Comparison of ENCODE assay signal across 30 cellular contexts in the genomic region with DNA sequence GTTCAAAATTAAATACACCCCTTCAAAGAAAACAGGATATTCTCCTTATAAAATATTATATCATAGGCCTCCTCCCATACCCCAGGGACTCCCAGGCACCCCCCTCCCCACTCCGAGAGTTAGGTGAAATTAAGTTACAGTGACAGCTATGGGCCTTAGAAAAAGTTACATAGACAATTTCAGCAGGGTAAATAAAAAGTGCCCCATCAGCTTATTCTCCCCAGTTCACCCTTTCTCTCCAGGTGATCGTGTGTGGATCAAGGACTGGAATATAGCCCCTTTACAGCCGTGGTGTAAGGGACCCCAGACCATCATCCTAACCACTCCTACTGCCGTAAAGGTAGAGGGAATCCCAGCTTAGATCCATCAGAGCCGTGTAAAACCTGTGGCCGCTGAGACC.
"Had no signal": no experiment of that assay in that cellular context is flagged by ENCODE, and none has a peak within 500 bp of the region (broad histone marks: within the 10 kb centered on the region; RNA-seq: fewer than 3 reads in every experiment).

No MANE protein-coding gene starts in this region.

- H3K9ac ChIP-seq: neural progenitor cell, parathyroid adenoma had no signal

- H3K4me2 ChIP-seq: neural progenitor cell, smooth muscle cell had no signal

- FAIRE-seq: urothelium cell line had no signal

- H3K9me3 ChIP-seq: thoracic aorta, thyroid gland, vagina had no signal

- H3K4me1 Mint-ChIP-seq: natural killer cell; nephron; neural progenitor cell; stimulated activated naive B cell treated with anti-CD40 and anti-IgM and Interleukin-4, amounts not matched to agents 10 μg/mL and 1 μg/mL and 100 μg/mL, for 72 hours had no signal

- DNase-seq: natural killer cell; occipital lobe; ovary; posterior cingulate gyrus; psoas muscle; right cardiac atrium; spleen; stimulated activated CD4-positive, alpha-beta T cell treated with anti-CD3 and anti-CD28 coated beads, Interleukin-12 subunit alpha, Interleukin-12 subunit beta, amount 100 ng/mL, for 4 hours; stimulated activated CD4-positive, alpha-beta T cell treated with anti-CD3 and anti-CD28 coated beads, Interleukin-1b, Interleukin-23, amount 100 ng/mL, for 48 hours; stimulated activated CD4-positive, alpha-beta T cell treated with anti-CD3 and anti-CD28 coated beads, Interleukin-4, amount 100 ng/mL, for 1 hour; stimulated activated CD4-positive, alpha-beta T cell treated with anti-CD3 and anti-CD28 coated beads, Interleukin-4, amount 100 ng/mL, for 4 hours; stimulated activated CD8-positive, alpha-beta memory T cell treated with anti-CD3 and anti-CD28 coated beads, Interleukin-4, amount 100 ng/mL, for 48 hours; stimulated activated naive B cell treated with anti-CD40 and anti-IgM and Interleukin-4, amounts not matched to agents 10 μg/mL and 1 μg/mL and 100 μg/mL, for 72 hours; stimulated activated naive CD4-positive, alpha-beta T cell treated with Interleukin-2 at 50 U/mL for 16 hours; stomach; trophoblast cell had no signal

- H3K27ac Mint-ChIP-seq: natural killer cell; nephron; neural progenitor cell; progenitor cell of endocrine pancreas; stimulated activated naive B cell treated with anti-CD40 and anti-IgM and Interleukin-4, amounts not matched to agents 10 μg/mL and 1 μg/mL and 100 μg/mL, for 72 hours; stimulated activated naive CD8-positive, alpha-beta T cell treated with anti-CD3 and anti-CD28 coated beads, Interleukin-15, Interleukin-2, amounts not matched to agents 100 ng/mL and 50 ng/mL, for 24 hours had no signal

- H3K27me3 Mint-ChIP-seq: progenitor cell of endocrine pancreas; stimulated activated naive CD8-positive, alpha-beta T cell treated with anti-CD3 and anti-CD28 coated beads, Interleukin-15, Interleukin-2, amounts not matched to agents 100 ng/mL and 50 ng/mL, for 24 hours had no signal

- H2AFZ ChIP-seq: neural progenitor cell, parathyroid adenoma had no signal

- H3K27ac ChIP-seq: neural progenitor cell, ovary, parathyroid adenoma, psoas muscle, skin epidermis, spleen, stomach, thoracic aorta, thyroid gland, tibial nerve, upper lobe of left lung, vagina had no signal

- H3K4me3 ChIP-seq: neural progenitor cell, ovary, psoas muscle, skin epidermis, smooth muscle cell, spleen, stomach, thoracic aorta, thyroid gland, tibial nerve, upper lobe of left lung, vagina had no signal

- H3K4me1 ChIP-seq: neural progenitor cell, parathyroid adenoma, psoas muscle, spleen, stomach, tibial nerve, upper lobe of left lung, vagina had no signal

- H3K36me3 Mint-ChIP-seq: natural killer cell; neural progenitor cell; stimulated activated naive B cell treated with anti-CD40 and anti-IgM and Interleukin-4, amounts not matched to agents 10 μg/mL and 1 μg/mL and 100 μg/mL, for 72 hours had no signal

- H3K79me2 ChIP-seq: parathyroid adenoma had no signal

- H3K27me3 ChIP-seq: neural progenitor cell, ovary, spleen, stomach, thyroid gland, tibial nerve, upper lobe of left lung, vagina had no signal

- ATAC-seq: natural killer cell; psoas muscle; right cardiac atrium; sciatic nerve; stimulated activated naive B cell treated with anti-CD40 and anti-IgM and Interleukin-4, amounts not matched to agents 10 μg/mL and 1 μg/mL and 100 μg/mL, for 72 hours had no signal

- H3K36me3 ChIP-seq: neural progenitor cell, ovary, spleen, stomach, thoracic aorta, thyroid gland, tibial nerve, upper lobe of left lung, vagina had no signal

- H3K4me3 Mint-ChIP-seq: natural killer cell; nephron; neural progenitor cell; stimulated activated naive B cell treated with anti-CD40 and anti-IgM and Interleukin-4, amounts not matched to agents 10 μg/mL and 1 μg/mL and 100 μg/mL, for 72 hours; stimulated activated naive CD8-positive, alpha-beta T cell treated with anti-CD3 and anti-CD28 coated beads, Interleukin-15, Interleukin-2, amounts not matched to agents 100 ng/mL and 50 ng/mL, for 24 hours had no signal
